ENCODE assay signal across 9 cellular contexts in the genomic region with DNA sequence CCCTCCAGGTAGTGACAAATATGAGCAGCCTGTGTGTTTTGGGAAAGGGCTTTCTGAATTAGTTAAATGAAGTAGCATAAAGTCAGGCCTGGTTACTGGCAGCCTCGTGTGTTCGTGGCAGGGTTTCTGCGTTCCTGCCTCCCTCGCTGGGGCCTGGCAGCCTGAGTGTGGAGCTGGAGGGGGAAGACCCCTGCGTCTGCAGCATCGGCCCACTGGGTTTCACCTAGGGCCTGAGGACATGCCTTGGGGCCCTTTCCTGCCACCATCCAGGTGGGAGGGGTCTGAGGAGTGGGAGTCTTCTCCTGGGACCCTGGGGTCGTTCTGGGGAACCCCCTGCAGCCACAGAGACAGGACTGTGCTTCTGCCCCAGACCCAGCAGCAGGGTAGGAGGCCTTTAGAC.
DNase-seq lines count a peak whose midpoint lies in the region; ATAC-seq and TF ChIP-seq lines count a peak whose summit lies in the region.
"Had no signal": no experiment of that assay in that cellular context is flagged by ENCODE, and none has a peak within 500 bp of the region (broad histone marks: within the 10 kb centered on the region; RNA-seq: fewer than 3 reads in every experiment).

No MANE protein-coding gene starts in this region.

- H3K4me1 Mint-ChIP-seq in dendritic cell treated with granulocyte-macrophage colony-stimulating factor and Interleukin-4, amounts not matched to agents 40 ng/mL and 50 ng/mL, for 4 days (ENCODE audit: low read depth): peaks cover 9% of the 10 kb centered on the region

- TF ChIP-seq CTCF in GM12865 (IDR thresholded peaks at IDR 0.05; ENCODE audit: insufficient read depth, low read depth, low read length, missing control alignments): no peak

- intact Hi-C loops in dendritic cell treated with granulocyte-macrophage colony-stimulating factor and Interleukin-4, amounts not matched to agents 40 ng/mL and 50 ng/mL, for 4 days (cut with micrococcal nuclease): no loop called here

- ATAC-seq in GM19455 (IDR thresholded peaks at IDR 0.05; ENCODE audit: unreplicated experiment) (peak; percentile 12), HG03135 (IDR thresholded peaks at IDR 0.05; ENCODE audit: unreplicated experiment) (peak; percentile 8)
- ATAC-seq: left cardiac atrium had no signal

- H3K4me3 Mint-ChIP-seq in dendritic cell treated with granulocyte-macrophage colony-stimulating factor and Interleukin-4, amounts not matched to agents 40 ng/mL and 50 ng/mL, for 4 days: no peak overlapping the region

- H3K27ac Mint-ChIP-seq in dendritic cell treated with granulocyte-macrophage colony-stimulating factor and Interleukin-4, amounts not matched to agents 40 ng/mL and 50 ng/mL, for 4 days: peak overlapping the region; percentile 47

- no peak for DNase-seq in GM12865 (ENCODE audit: low read depth)
- DNase-seq in midbrain (lab: John Stamatoyannopoulos, UW): no peak
- no peak for DNase-seq in DMS79 (lab: John Stamatoyannopoulos, UW)
- DNase-seq in RPMI8226: no peak
- no peak for DNase-seq in Ammon's horn (ENCODE audit: low spot score)
- DNase-seq: left cardiac atrium had no signal

- H3K27me3 Mint-ChIP-seq in dendritic cell treated with granulocyte-macrophage colony-stimulating factor and Interleukin-4, amounts not matched to agents 40 ng/mL and 50 ng/mL, for 4 days: no peaks in the 10 kb centered on the region

- H3K4me3 ChIP-seq in GM12865 (ENCODE audit: low read depth, low read length): peak overlapping the region; percentile 30

- H3K36me3 Mint-ChIP-seq in dendritic cell treated with granulocyte-macrophage colony-stimulating factor and Interleukin-4, amounts not matched to agents 40 ng/mL and 50 ng/mL, for 4 days (ENCODE audit: low read depth): peaks cover 100% of the 10 kb centered on the region

- H3K9me3 Mint-ChIP-seq in dendritic cell treated with granulocyte-macrophage colony-stimulating factor and Interleukin-4, amounts not matched to agents 40 ng/mL and 50 ng/mL, for 4 days: no peaks in the 10 kb centered on the region
